Comparison of ENCODE assay signal across 20 cellular contexts in genomic region chr1:57222801-57223200, GRCh38.
"Had no signal": no experiment of that assay in that cellular context is flagged by ENCODE, and none has a peak within 500 bp of the region (broad histone marks: within the 10 kb centered on the region; RNA-seq: fewer than 3 reads in every experiment).

No MANE protein-coding gene starts in this region.

- H3K4me1 ChIP-seq: SJCRH30 had no signal

- H3K27me3 ChIP-seq: SJCRH30 had no signal

- H3K27ac ChIP-seq: HL-60, KMS-11, SJCRH30 had no signal

- DNase-seq: MV-4-11, NCI-H1092, NCI-H1105 treated with DMSO at 0.1 percent for 48 hours, NCI-H1417 treated with DMSO at 0.1 percent for 48 hours, NCI-H146, NCI-H1694 treated with DMSO at 0.1 percent for 48 hours, NCI-H1930, NCI-H2081, NCI-H2171, NCI-H226, NCI-H446, NCI-H510A, NCI-H524 treated with DMSO at 0.1 percent for 48 hours, NCI-H69, NCI-H774, SHP77 treated with DMSO at 0.1 percent for 48 hours, SJCRH30 had no signal

- H3K36me3 ChIP-seq: SJCRH30 had no signal

- H3K9me3 ChIP-seq: SJCRH30 had no signal

- H3K4me3 ChIP-seq: K562, SJCRH30 had no signal

- H3K4me2 ChIP-seq: KMS-11 had no signal
